In the genomic region with DNA sequence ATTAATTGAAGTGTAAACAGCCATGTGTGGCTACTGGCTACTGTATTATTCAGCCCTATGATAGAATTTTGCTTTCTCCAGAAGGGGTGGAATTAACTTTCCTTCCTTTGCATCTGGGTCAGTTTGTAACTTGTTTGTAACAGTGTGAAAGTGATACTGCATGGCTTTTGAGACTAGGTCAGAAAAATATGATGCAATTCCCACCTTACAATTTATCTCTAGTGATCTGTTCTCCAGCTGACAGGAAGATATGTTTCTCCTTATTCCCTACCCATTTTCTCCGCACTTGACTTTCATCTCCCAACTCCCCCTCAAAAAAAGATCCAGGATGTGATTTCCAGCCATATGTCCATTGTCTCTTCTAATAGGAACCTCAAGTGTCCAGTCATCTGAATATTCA, we compare ENCODE assay signal across 24 cellular contexts. TPM values are rescaled to one million over a fixed set of nuclear protein-coding genes. Genes with fewer than 3 reads are reported as not detected.
A peak's percentile ranks its signal among the peaks of the same experiment; 100 is the strongest.
DNase-seq lines count a peak whose midpoint lies in the region; ATAC-seq, FAIRE-seq and TF ChIP-seq lines count a peak whose summit lies in the region.
"Had no signal": no experiment of that assay in that cellular context is flagged by ENCODE, and none has a peak within 500 bp of the region (broad histone marks: within the 10 kb centered on the region; RNA-seq: fewer than 3 reads in every experiment).

No MANE protein-coding gene starts in this region.

- no peak for TF ChIP-seq RAD21 in HepG2 (CRISPR knock-in tag; IDR thresholded peaks at IDR 0.05)

- DNase-seq in HepG2 (ENCODE audit: low spot score) = no peak
- no peak for DNase-seq in right lobe of liver
- DNase-seq in neural crest cell (ENCODE audit: low read depth, low spot score) = no peak
- DNase-seq in type B pancreatic cell (ENCODE audit: extremely low spot score, unreplicated experiment) = no peak
- no peak for DNase-seq in NCI-H524 (lab: John Stamatoyannopoulos, UW)
- DNase-seq: 8988T; ACHN; AML-193; BE2C; CD4-positive, alpha-beta T cell; CD8-positive, alpha-beta memory T cell; DMS53; DMS79 treated with DMSO at 0.1 percent for 48 hours; GF-D8; GOT3; HCEC 1CT had no signal

- no peak overlapping the region for H3K4me3 ChIP-seq in HepG2 (replicated peaks in 1 of 3; ENCODE audit: insufficient read depth in 1 of 3, low read depth in 2 of 3, low read length in 3 of 3)
- no peak overlapping the region for H3K4me3 ChIP-seq in right lobe of liver
- H3K4me3 ChIP-seq: A549; BLaER1 treated with 17β-estradiol and CSF1 and Interleukin-3, amounts not matched to agents 10 nM and 100 nM had no signal

- H3K4me1 ChIP-seq in HepG2 (ENCODE audit: insufficient read depth, low read length) (peaks cover 33% of the 10 kb centered on the region), right lobe of liver (peaks cover 0 to 39% (median 3%) of the 10 kb centered on the region in 4 donors)
- H3K4me1 ChIP-seq: A549; BE2C; BLaER1 treated with 17β-estradiol and CSF1 and Interleukin-3, amounts not matched to agents 10 nM and 100 nM had no signal

- POLR2A ChIA-PET in HepG2 (lab: Yijun Ruan, JAX) = no interaction called here

- 94% methylated on average over 1 of the region's 1 CpG for WGBS in HepG2 (ENCODE audit: low lambda C conversion rate)
- 100% methylated on average over 1 of the region's 1 CpG for WGBS in right lobe of liver (ENCODE audit: insufficient coverage, low coverage, low lambda C conversion rate, missing lambda C conversion rate)

- H4K20me1 ChIP-seq in HepG2 (ENCODE audit: insufficient read depth, low read length) = no peaks in the 10 kb centered on the region
- H4K20me1 ChIP-seq: BLaER1 treated with 17β-estradiol and CSF1 and Interleukin-3, amounts not matched to agents 10 nM and 100 nM had no signal

- peaks cover 39% of the 10 kb centered on the region for H3K4me1 Mint-ChIP-seq in neural crest cell
- peaks cover 39% of the 10 kb centered on the region for H3K4me1 Mint-ChIP-seq in type B pancreatic cell (ENCODE audit: unreplicated experiment)

- no TSS peak for BruUV-seq in HepG2 (replicated peaks; lab: Mats Ljungman, UMichigan)

- ATAC-seq in HepG2 = no peak
- ATAC-seq in right lobe of liver = no peak
- ATAC-seq in GM21447 (IDR thresholded peaks at IDR 0.05; ENCODE audit: unreplicated experiment) = no peak
- ATAC-seq: A549 had no signal

- H3K9me3 ChIP-seq in HepG2 (ENCODE audit: low read length) (no peaks in the 10 kb centered on the region), right lobe of liver (no peaks in the 10 kb centered on the region)
- H3K9me3 ChIP-seq: A549, BE2C had no signal

- H3K9me3 Mint-ChIP-seq in neural crest cell (no peaks in the 10 kb centered on the region), type B pancreatic cell (no peaks in the 10 kb centered on the region)
- H3K9me3 Mint-ChIP-seq: CD4-positive, alpha-beta T cell had no signal

- in situ Hi-C loops in HepG2 (cut with HindIII; ENCODE audit: extremely low pct_ligation_motif_present, low pct_unique_long_range_greater_than_20kb) = no loop called here

- H3K27me3 Mint-ChIP-seq in neural crest cell (ENCODE audit: low read depth) (no peaks in the 10 kb centered on the region), type B pancreatic cell (peaks cover 3% of the 10 kb centered on the region)
- H3K27me3 Mint-ChIP-seq: CD4-positive, alpha-beta T cell had no signal

- intact Hi-C loops in HepG2 (cut with micrococcal nuclease; ENCODE audit: unreplicated experiment) = no loop called here
- intact Hi-C loops in right lobe of liver (cut with DNase I) = no loop called here

- TF ChIP-seq CTCF in HepG2 (CRISPR knock-in tag; IDR thresholded peaks at IDR 0.05) (no peak), right lobe of liver (IDR thresholded peaks at IDR 0.05) (no peak), neural crest cell (conservative IDR thresholded peaks at IDR 0.05) (no peak), type B pancreatic cell (conservative IDR thresholded peaks at IDR 0.05) (no peak)

- CTCF ChIA-PET in HepG2 (lab: Yijun Ruan, JAX; ENCODE audit: low intra/inter-chr PET ratio, low total read pairs) = no interaction called here

- H3K4me3 Mint-ChIP-seq in neural crest cell (peak overlapping the region; percentile 2), type B pancreatic cell (peak overlapping the region; percentile 12)
- H3K4me3 Mint-ChIP-seq: CD14-positive monocyte; CD4-positive, alpha-beta T cell; CD8-positive, alpha-beta memory T cell had no signal

- no peak overlapping the region for H3K27ac ChIP-seq in HepG2 (ENCODE audit: extremely low read length, insufficient read depth, low read length)
- peak overlapping the region in 1 of 3 donors; percentile 92 for H3K27ac ChIP-seq in right lobe of liver
- H3K27ac ChIP-seq: A549; BLaER1 treated with 17β-estradiol and CSF1 and Interleukin-3, amounts not matched to agents 10 nM and 100 nM had no signal

- no peak overlapping the region for H3K4me2 ChIP-seq in HepG2 (ENCODE audit: low read depth, low read length)
- H3K4me2 ChIP-seq: A549; BLaER1 treated with 17β-estradiol and CSF1 and Interleukin-3, amounts not matched to agents 10 nM and 100 nM had no signal

- no peak for TF ChIP-seq EP300 in HepG2 (IDR thresholded peaks at IDR 0.05; ENCODE audit: low read depth in 2 of 2, low read length in 2 of 2)
- no peak for TF ChIP-seq EP300 in HepG2 (CRISPR knock-in tag; IDR thresholded peaks at IDR 0.05; ENCODE audit: borderline replicate concordance)

- H3K27me3 ChIP-seq in HepG2 (ENCODE audit: control insufficient read depth in 1 of 2, insufficient read depth in 2 of 2, low read length in 2 of 2) = 0 out of 5 replicates have a peak, but pooled peaks cover 0 to 3% of the 10 kb centered on the region in 2 experiments
- H3K27me3 ChIP-seq in right lobe of liver = no peaks in the 10 kb centered on the region
- H3K27me3 ChIP-seq: BLaER1 treated with 17β-estradiol and CSF1 and Interleukin-3, amounts not matched to agents 10 nM and 100 nM had no signal

- H3K36me3 Mint-ChIP-seq in neural crest cell (ENCODE audit: low read depth) = no peaks in the 10 kb centered on the region
- no peaks in the 10 kb centered on the region for H3K36me3 Mint-ChIP-seq in type B pancreatic cell
- H3K36me3 Mint-ChIP-seq: CD14-positive monocyte; CD8-positive, alpha-beta memory T cell had no signal

- no peak for FAIRE-seq in HepG2 (lab: Jason Lieb, UNC)
- FAIRE-seq: A549, D721Med, GM12891, GM18507, H54 had no signal

- H3K79me2 ChIP-seq in HepG2 (ENCODE audit: insufficient read depth, low read length) = no peaks in the 10 kb centered on the region

- H2AFZ ChIP-seq in HepG2 (ENCODE audit: low read length) = no peak overlapping the region

- H3K27ac Mint-ChIP-seq in neural crest cell (ENCODE audit: unreplicated experiment) (no peak overlapping the region), type B pancreatic cell (no peak overlapping the region)
- H3K27ac Mint-ChIP-seq: CD14-positive monocyte; CD4-positive, alpha-beta T cell; CD8-positive, alpha-beta memory T cell had no signal

- H3K36me3 ChIP-seq in HepG2 (replicated peaks in 1 of 2; ENCODE audit: control insufficient read depth in 1 of 2, insufficient read depth in 2 of 2, low read length in 2 of 2) (no peaks in the 10 kb centered on the region), right lobe of liver (no peaks in the 10 kb centered on the region)
- H3K36me3 ChIP-seq: BE2C; BLaER1 treated with 17β-estradiol and CSF1 and Interleukin-3, amounts not matched to agents 10 nM and 100 nM had no signal

- TF ChIP-seq POLR2A in HepG2 (IDR thresholded peaks at IDR 0.05; ENCODE audit: insufficient read depth in 1 of 2, low read depth in 2 of 2, low read length in 2 of 2) (no peak), right lobe of liver (IDR thresholded peaks at IDR 0.05) (no peak)

- H3K9ac ChIP-seq in HepG2 (ENCODE audit: insufficient read depth, low read depth, low read length) = no peak overlapping the region
- H3K9ac ChIP-seq: BLaER1 treated with 17β-estradiol and CSF1 and Interleukin-3, amounts not matched to agents 10 nM and 100 nM had no signal

RNA-seq across cellular contexts. Expression of gene MOCS1, which starts 2.6 kb away (rescaled TPM):
- total RNA-seq in HepG2 (2016; rRNA removed; fragmentation: Illumina TruSeq; extraction: Trizol) (10.5 and 11.7 TPM in 2 replicates), right lobe of liver (10 to 100 TPM; 18.0 to 35.3 (median 27.8) TPM), neural crest cell (15.9 and 18.4 TPM in 2 replicates), type B pancreatic cell (ENCODE audit: low replicate concordance) (5.7 and 15.6 TPM in 2 replicates)
- total RNA-seq in HepG2 (2016; cell fraction: cytosol; rRNA removed; fragmentation: Illumina TruSeq; extraction: Trizol; ENCODE audit: low read depth) = 2.9 and 3.3 TPM in 2 replicates
- 8.7 and 11.7 TPM in 2 replicates for total RNA-seq in HepG2 (2016; cell fraction: insoluble cytoplasmic fraction; rRNA removed; fragmentation: Illumina TruSeq; extraction: Trizol)
- 7.8 and 10.3 TPM in 2 replicates for total RNA-seq in HepG2 (2016; cell fraction: membrane; rRNA removed; fragmentation: Illumina TruSeq; extraction: Trizol)
- total RNA-seq in HepG2 (2016; cell fraction: nucleus; rRNA removed; fragmentation: Illumina TruSeq; extraction: Trizol) = 8.7 and 10.3 TPM in 2 replicates
- 5.3 and 5.9 TPM in 2 replicates for polyA plus RNA-seq in HepG2 (2011; rRNA removed)
- polyA plus RNA-seq in HepG2 (2011; cell fraction: cytosol; rRNA removed) = 6.1 and 6.2 TPM in 2 replicates
- 5.8 and 6.7 TPM in 2 replicates for polyA plus RNA-seq in HepG2 (2011; cell fraction: nucleus; rRNA removed)
- 4.5 and 5.8 TPM in 2 replicates for polyA plus RNA-seq in HepG2 (2012)
- 3.0 and 4.0 TPM in 2 replicates for polyA plus RNA-seq in HepG2 (2016; cell fraction: cytosol; fragmentation: Illumina TruSeq; extraction: Trizol; ENCODE audit: low read depth)
- polyA plus RNA-seq in HepG2 (2016; cell fraction: insoluble cytoplasmic fraction; fragmentation: Illumina TruSeq; extraction: Trizol; ENCODE audit: low read depth) = 7.4 and 8.9 TPM in 2 replicates
- 7.4 and 7.7 TPM in 2 replicates for polyA plus RNA-seq in HepG2 (2016; cell fraction: membrane; fragmentation: Illumina TruSeq; extraction: Trizol; ENCODE audit: low read depth)
- polyA plus RNA-seq in HepG2 (2016; cell fraction: nucleus; fragmentation: Illumina TruSeq; extraction: Trizol; ENCODE audit: insufficient read depth, low read depth) = 7.9 and 9.3 TPM in 2 replicates
- polyA minus RNA-seq in HepG2 (2011; rRNA and poly(A)+ RNA removed; ENCODE audit: low replicate concordance) = 19.4 TPM in 1 of 2 replicates, not detected in the other
- polyA minus RNA-seq in HepG2 (2011; cell fraction: cytosol; rRNA and poly(A)+ RNA removed) = 6.5 and 6.8 TPM in 2 replicates
- 9.9 and 10.4 TPM in 2 replicates for polyA minus RNA-seq in HepG2 (2011; cell fraction: nucleus; rRNA and poly(A)+ RNA removed)
